14 cellular contexts compared by ENCODE assay signal in the genomic region with DNA sequence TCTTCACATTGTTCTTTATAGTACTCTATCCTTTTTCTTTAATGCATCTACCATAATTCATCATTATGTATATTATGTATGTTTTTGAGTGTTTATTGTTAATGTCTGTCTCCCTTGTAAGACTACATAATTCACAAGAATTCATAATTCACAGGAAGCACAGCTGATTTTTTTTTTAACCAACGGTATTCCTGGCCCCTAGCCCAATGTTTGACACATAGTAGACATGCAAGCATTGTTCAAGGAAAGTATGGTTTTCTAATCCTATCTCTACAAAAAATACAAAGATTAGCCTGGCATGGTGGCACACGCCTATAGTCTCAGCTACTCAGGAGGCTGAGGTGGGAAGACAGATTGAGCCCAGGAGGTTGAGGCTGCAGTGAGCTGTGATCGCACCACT.
DNase-seq lines count a peak whose midpoint lies in the region; ATAC-seq and TF ChIP-seq lines count a peak whose summit lies in the region.
"Had no signal": no experiment of that assay in that cellular context is flagged by ENCODE, and none has a peak within 500 bp of the region (broad histone marks: within the 10 kb centered on the region; RNA-seq: fewer than 3 reads in every experiment).

No MANE protein-coding gene starts in this region.

- ATAC-seq in HG02763 (IDR thresholded peaks at IDR 0.05; ENCODE audit: unreplicated experiment) (no peak), GM19452 (IDR thresholded peaks at IDR 0.05; ENCODE audit: unreplicated experiment) (no peak)
- ATAC-seq: GM12878, GM23338 had no signal

- DNase-seq in LHCN-M2 (ENCODE audit: low read depth): peak; percentile 17
- no peak for DNase-seq in RWPE1 (ENCODE audit: low spot score)
- peak; percentile 34 for DNase-seq in dermis blood vessel endothelial cell
- DNase-seq in mesothelial cell of epicardium (ENCODE audit: low spot score in 2 of 2, unreplicated experiment in 2 of 2): no peak
- no peak for DNase-seq in SHP77 (lab: John Stamatoyannopoulos, UW)
- DNase-seq: BE2C; CD4-positive, alpha-beta memory T cell; DMS79; H7 had no signal

- no peaks in the 10 kb centered on the region for H3K36me3 Mint-ChIP-seq in mesothelial cell of epicardium
- H3K36me3 Mint-ChIP-seq: CD4-positive, alpha-beta memory T cell had no signal

- TF ChIP-seq CTCF in RWPE1 (conservative IDR thresholded peaks at IDR 0.05; ENCODE audit: low read depth) (no peak), mesothelial cell of epicardium (IDR thresholded peaks at IDR 0.05; ENCODE audit: unreplicated experiment) (no peak)

- no peak overlapping the region for H3K4me3 Mint-ChIP-seq in mesothelial cell of epicardium
- H3K4me3 Mint-ChIP-seq: CD4-positive, alpha-beta memory T cell; GM23338 had no signal

- CTCF ChIA-PET in RWPE1 (lab: Yijun Ruan, JAX): interaction anchor here (0.8 kb wide), 1 partner anchor 905 kb away, joined by 12 read pairs; no protein-coding TSS in a partner anchor

- peak overlapping the region; percentile 63 for H3K27ac Mint-ChIP-seq in mesothelial cell of epicardium
- H3K27ac Mint-ChIP-seq: CD4-positive, alpha-beta memory T cell; GM23338 had no signal

- no peaks in the 10 kb centered on the region for H3K27me3 Mint-ChIP-seq in mesothelial cell of epicardium (ENCODE audit: low read depth)

- H3K4me1 Mint-ChIP-seq in mesothelial cell of epicardium: peaks cover 49% of the 10 kb centered on the region
- H3K4me1 Mint-ChIP-seq: GM23338 had no signal

- H3K27ac ChIP-seq in RWPE1: peak overlapping the region; percentile 74
- H3K27ac ChIP-seq: C4-2B had no signal

- POLR2A ChIA-PET in RWPE1 (lab: Yijun Ruan, JAX; ENCODE audit: low non-redundant PET): no interaction called here

- H3K9me3 Mint-ChIP-seq in mesothelial cell of epicardium: no peaks in the 10 kb centered on the region
- H3K9me3 Mint-ChIP-seq: CD4-positive, alpha-beta memory T cell; GM23338 had no signal

Comparison
In these comparisons a context has a peak if more than half of its experiments do, and no peak if none do; other contexts are left out.
1. DNase-seq: peak in LHCN-M2 (single experiment) and dermis blood vessel endothelial cell (single experiment); none in RWPE1 (single experiment), mesothelial cell of epicardium (0 of 2) and SHP77 (0 of 2).